In the genomic region with DNA sequence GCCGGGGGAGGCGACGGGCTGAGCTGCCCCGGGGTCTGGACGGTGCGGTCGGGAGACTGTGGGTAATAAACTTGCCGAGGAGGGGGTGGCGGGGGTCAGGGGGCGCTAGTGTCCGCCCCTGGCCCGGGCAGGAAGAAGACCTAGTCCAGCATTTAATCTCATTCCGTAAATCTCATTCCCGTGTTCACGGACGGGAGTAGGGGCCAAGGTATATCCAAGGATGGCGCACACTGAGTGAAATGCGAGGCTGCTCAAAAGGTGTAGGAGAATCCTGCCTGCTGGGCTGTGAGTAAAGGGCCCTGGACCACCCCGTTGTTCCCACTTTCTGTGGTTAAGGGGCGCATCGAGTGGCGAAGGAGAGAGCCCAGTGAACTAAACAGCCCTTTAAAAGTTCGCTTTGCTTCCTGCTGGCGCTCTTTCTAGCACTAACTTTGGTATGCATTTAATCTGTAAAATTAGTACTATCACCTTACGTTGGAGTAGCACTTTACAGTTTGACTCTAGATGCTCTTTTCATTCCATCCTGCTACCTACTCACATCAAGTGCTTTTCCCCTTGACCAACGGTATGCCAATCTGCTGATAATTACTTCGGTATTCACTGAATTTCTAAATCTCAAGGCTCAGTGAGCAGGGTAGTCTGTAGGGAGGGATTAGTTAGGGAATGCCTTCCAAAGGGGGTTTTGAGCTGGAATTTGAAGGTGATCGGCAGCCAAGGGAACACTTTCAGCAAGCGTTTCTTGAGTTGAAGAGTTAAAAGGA, we compare ENCODE assay signal across 8 cellular contexts. TPM values are rescaled to one million over a fixed set of nuclear protein-coding genes. Genes with fewer than 3 reads are reported as not detected.
DNase-seq lines count a peak whose midpoint lies in the region; ATAC-seq and TF ChIP-seq lines count a peak whose summit lies in the region.

No MANE protein-coding gene starts in this region.

- ATAC-seq in activated CD4-positive, CD25-positive, alpha-beta regulatory T cell treated with anti-CD3 and anti-CD28 coated beads, Interleukin-2, amount 50 U/mL, for 24 hours = no peak
- no peak for ATAC-seq in GM21619 (IDR thresholded peaks at IDR 0.05; ENCODE audit: unreplicated experiment)

- H3K27ac ChIP-seq in OCI-LY1 (ENCODE audit: low read depth, low read length, poor library complexity, severe bottlenecking) (no peak overlapping the region), neural cell (ENCODE audit: low read length) (peak overlapping the region; percentile 74)

- no peaks in the 10 kb centered on the region for H3K36me3 ChIP-seq in OCI-LY1 (ENCODE audit: insufficient read depth, low read length)
- H3K36me3 ChIP-seq in neural cell (ENCODE audit: insufficient read depth, low read length) = no peaks in the 10 kb centered on the region

- H3K4me3 ChIP-seq in OCI-LY1 (ENCODE audit: low read depth, low read length, poor library complexity, severe bottlenecking) = peak overlapping the region; percentile 89
- peak overlapping the region; percentile 90 for H3K4me3 ChIP-seq in neural cell (ENCODE audit: low read length)

- peaks cover 17% of the 10 kb centered on the region for H3K4me1 ChIP-seq in OCI-LY1 (ENCODE audit: insufficient read depth, low read length, severe bottlenecking)

- H3K27me3 ChIP-seq in OCI-LY1 (ENCODE audit: insufficient read depth, low read length) (no peaks in the 10 kb centered on the region), neural cell (ENCODE audit: insufficient read depth, low read depth, low read length) (no peaks in the 10 kb centered on the region)

- H3K9ac ChIP-seq in OCI-LY1 (ENCODE audit: low read length) (peak overlapping the region; percentile 86), neural cell (ENCODE audit: low read length) (peak overlapping the region; percentile 89)

- H3K4me2 ChIP-seq in OCI-LY1 (ENCODE audit: low read length) (peak overlapping the region; percentile 74), neural cell (ENCODE audit: low read length) (peak overlapping the region; percentile 100)

- H2AFZ ChIP-seq in OCI-LY1 (ENCODE audit: low read length) (no peak overlapping the region), neural cell (ENCODE audit: low read depth, low read length) (no peak overlapping the region)

- H3F3A ChIP-seq in OCI-LY1 (ENCODE audit: insufficient read depth, low read length) (no peaks in the 10 kb centered on the region), neural cell (ENCODE audit: insufficient read depth, low read length, poor library complexity, severe bottlenecking) (peaks cover 3% of the 10 kb centered on the region)

- no peaks in the 10 kb centered on the region for H4K20me1 ChIP-seq in OCI-LY1 (ENCODE audit: insufficient read depth, low read length)
- no peaks in the 10 kb centered on the region for H4K20me1 ChIP-seq in neural cell (ENCODE audit: insufficient read depth)

- DNase-seq in DMS 273 (lab: John Stamatoyannopoulos, UW; ENCODE audit: unreplicated experiment) (peak; percentile 65), DMS 273 treated with DMSO at 0.1 percent for 48 hours (lab: John Stamatoyannopoulos, UW) (no peak), ecto neural progenitor cell (ENCODE audit: low spot score) (peak; percentile 45), pons (ENCODE audit: low spot score) (no peak)

- TF ChIP-seq RAD21 in neural cell (conservative IDR thresholded peaks at IDR 0.05) = no peak

- TF ChIP-seq EP300 in neural cell (conservative IDR thresholded peaks at IDR 0.05; ENCODE audit: poor library complexity, severe bottlenecking) = no peak

- H3K9me3 ChIP-seq in OCI-LY1 (ENCODE audit: low read length) (no peaks in the 10 kb centered on the region), neural cell (ENCODE audit: low read length) (no peaks in the 10 kb centered on the region)

- TF ChIP-seq CTCF in OCI-LY1 (IDR thresholded peaks at IDR 0.05; ENCODE audit: low read length) (no peak), neural cell (IDR thresholded peaks at IDR 0.05; ENCODE audit: poor library complexity, severe bottlenecking) (no peak)

- H3K9me2 ChIP-seq in OCI-LY1 (ENCODE audit: low read depth, low read length) (no peaks in the 10 kb centered on the region), neural cell (ENCODE audit: insufficient read depth, low read length) (no peaks in the 10 kb centered on the region)

- H3K79me2 ChIP-seq in OCI-LY1 (ENCODE audit: insufficient read depth, low read length) = peaks cover 9% of the 10 kb centered on the region; the same call in 1 of the 2 replicates
- peaks cover 22% of the 10 kb centered on the region for H3K79me2 ChIP-seq in neural cell (replicated peaks; ENCODE audit: insufficient read depth, low read length)

TF ChIP-seq in neural cell, 6 proteins besides CTCF, POLR2A, EP300 and RAD21:
- TF ChIP-seq, protein P1, sequence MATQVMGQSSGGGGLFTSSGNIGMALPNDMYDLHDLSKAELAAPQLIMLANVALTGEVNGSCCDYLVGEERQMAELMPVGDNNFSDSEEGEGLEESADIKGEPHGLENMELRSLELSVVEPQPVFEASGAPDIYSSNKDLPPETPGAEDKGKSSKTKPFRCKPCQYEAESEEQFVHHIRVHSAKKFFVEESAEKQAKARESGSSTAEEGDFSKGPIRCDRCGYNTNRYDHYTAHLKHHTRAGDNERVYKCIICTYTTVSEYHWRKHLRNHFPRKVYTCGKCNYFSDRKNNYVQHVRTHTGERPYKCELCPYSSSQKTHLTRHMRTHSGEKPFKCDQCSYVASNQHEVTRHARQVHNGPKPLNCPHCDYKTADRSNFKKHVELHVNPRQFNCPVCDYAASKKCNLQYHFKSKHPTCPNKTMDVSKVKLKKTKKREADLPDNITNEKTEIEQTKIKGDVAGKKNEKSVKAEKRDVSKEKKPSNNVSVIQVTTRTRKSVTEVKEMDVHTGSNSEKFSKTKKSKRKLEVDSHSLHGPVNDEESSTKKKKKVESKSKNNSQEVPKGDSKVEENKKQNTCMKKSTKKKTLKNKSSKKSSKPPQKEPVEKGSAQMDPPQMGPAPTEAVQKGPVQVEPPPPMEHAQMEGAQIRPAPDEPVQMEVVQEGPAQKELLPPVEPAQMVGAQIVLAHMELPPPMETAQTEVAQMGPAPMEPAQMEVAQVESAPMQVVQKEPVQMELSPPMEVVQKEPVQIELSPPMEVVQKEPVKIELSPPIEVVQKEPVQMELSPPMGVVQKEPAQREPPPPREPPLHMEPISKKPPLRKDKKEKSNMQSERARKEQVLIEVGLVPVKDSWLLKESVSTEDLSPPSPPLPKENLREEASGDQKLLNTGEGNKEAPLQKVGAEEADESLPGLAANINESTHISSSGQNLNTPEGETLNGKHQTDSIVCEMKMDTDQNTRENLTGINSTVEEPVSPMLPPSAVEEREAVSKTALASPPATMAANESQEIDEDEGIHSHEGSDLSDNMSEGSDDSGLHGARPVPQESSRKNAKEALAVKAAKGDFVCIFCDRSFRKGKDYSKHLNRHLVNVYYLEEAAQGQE (IDR thresholded peaks at IDR 0.05; ENCODE audit: borderline replicate concordance) = peak; percentile 15
- TF ChIP-seq EZH2 (IDR thresholded peaks at IDR 0.05; ENCODE audit: borderline replicate concordance, insufficient read depth, low read length, poor library complexity, severe bottlenecking) = no peak
TF ChIP-seq in neural cell: peak in this region for 1.

RNA-seq across cellular contexts. Expression of a gene that starts 0.7 kb away (rescaled TPM):
- 5.9 and 7.0 TPM in 2 replicates for polyA plus RNA-seq in neural cell
- 23.7 and 25.1 TPM in 2 replicates for polyA minus RNA-seq in neural cell

RNA-seq across cellular contexts. Expression of a gene that starts 40.8 kb away (rescaled TPM):
- not detected in 2 replicates for polyA plus RNA-seq in neural cell
- not detected in 2 replicates for polyA minus RNA-seq in neural cell

Comparison
In these comparisons a context has a peak if more than half of its experiments do, and no peak if none do; other contexts are left out.
1. DNase-seq: peak in DMS 273 (single experiment) and ecto neural progenitor cell (single experiment); none in DMS 273 treated with DMSO at 0.1 percent for 48 hours (single experiment) and pons (single experiment).